Comparison of ENCODE assay signal across 16 cellular contexts in genomic region chr16:24520983-24521382, GRCh38. TPM values are rescaled to one million over a fixed set of nuclear protein-coding genes. Genes with fewer than 3 reads are reported as not detected.
DNase-seq lines count a peak whose midpoint lies in the region; ATAC-seq and TF ChIP-seq lines count a peak whose summit lies in the region.
"Had no signal": no experiment of that assay in that cellular context is flagged by ENCODE, and none has a peak within 500 bp of the region (broad histone marks: within the 10 kb centered on the region; RNA-seq: fewer than 3 reads in every experiment).

No MANE protein-coding gene starts in this region.

- no peak overlapping the region for H3K4me3 ChIP-seq in PC-9
- no peak overlapping the region for H3K4me3 ChIP-seq in aorta (ENCODE audit: low read length in 2 of 2)
- no peak overlapping the region for H3K4me3 ChIP-seq in osteoblast (ENCODE audit: insufficient read depth, low read length)
- H3K4me3 ChIP-seq: BLaER1, GM12878, GM23338 had no signal

- H3K9me3 Mint-ChIP-seq in stimulated activated effector memory CD8-positive, alpha-beta T cell treated with anti-CD3 and anti-CD28 coated beads, Interleukin-12 subunit alpha, Interleukin-12 subunit beta, amount 100 ng/mL, for 72 hours = no peaks in the 10 kb centered on the region
- H3K9me3 Mint-ChIP-seq: CD8-positive, alpha-beta memory T cell; GM23338 had no signal

- H2AFZ ChIP-seq in PC-9 (no peak overlapping the region), osteoblast (ENCODE audit: low read length) (no peak overlapping the region)
- H2AFZ ChIP-seq: GM23338 had no signal

- CTCF ChIA-PET in PC-9 (lab: Charles Lee) = no interaction called here

- H3K4me3 Mint-ChIP-seq in stimulated activated effector memory CD8-positive, alpha-beta T cell treated with anti-CD3 and anti-CD28 coated beads, Interleukin-12 subunit alpha, Interleukin-12 subunit beta, amount 100 ng/mL, for 72 hours = no peak overlapping the region
- H3K4me3 Mint-ChIP-seq: CD8-positive, alpha-beta memory T cell; GM23338 had no signal

- H3K4me1 Mint-ChIP-seq in stimulated activated effector memory CD8-positive, alpha-beta T cell treated with anti-CD3 and anti-CD28 coated beads, Interleukin-12 subunit alpha, Interleukin-12 subunit beta, amount 100 ng/mL, for 72 hours = peaks cover 13% of the 10 kb centered on the region
- H3K4me1 Mint-ChIP-seq: GM23338 had no signal

- BruUV-seq in PC-9 (replicated peaks; lab: Mats Ljungman, UMichigan) = no TSS peak

- intact Hi-C loops in PC-9 (cut with micrococcal nuclease; ENCODE audit: unreplicated experiment) (no loop called here), aorta (cut with DNase I) (no loop called here)

- peak overlapping the region; percentile 30 for H3K27ac Mint-ChIP-seq in stimulated activated effector memory CD8-positive, alpha-beta T cell treated with anti-CD3 and anti-CD28 coated beads, Interleukin-12 subunit alpha, Interleukin-12 subunit beta, amount 100 ng/mL, for 72 hours
- H3K27ac Mint-ChIP-seq: GM23338 had no signal

- H3K4me2 ChIP-seq in PC-9 (peak overlapping the region; percentile 43; the same call in 1 of the 2 replicates), osteoblast (ENCODE audit: insufficient read depth, low read length) (no peak overlapping the region)
- H3K4me2 ChIP-seq: BLaER1, GM23338 had no signal

- H3K27ac ChIP-seq in PC-9 = peak overlapping the region; percentile 32
- H3K27ac ChIP-seq in foreskin keratinocyte = no peak overlapping the region
- H3K27ac ChIP-seq in aorta (ENCODE audit: low read depth in 1 of 2, low read length in 2 of 2) = no peak overlapping the region
- no peak overlapping the region for H3K27ac ChIP-seq in osteoblast (ENCODE audit: low read depth, low read length)
- H3K27ac ChIP-seq: BLaER1 had no signal

- no peaks in the 10 kb centered on the region for H3K36me3 ChIP-seq in PC-9 (ENCODE audit: low read depth)
- H3K36me3 ChIP-seq in aorta (ENCODE audit: control insufficient read depth in 1 of 2, insufficient read depth in 2 of 2, low read length in 1 of 2) = no peaks in the 10 kb centered on the region
- H3K36me3 ChIP-seq in osteoblast (ENCODE audit: insufficient read depth, low read length) = no peaks in the 10 kb centered on the region
- H3K36me3 ChIP-seq: BLaER1 had no signal

- H3K79me2 ChIP-seq in PC-9 (ENCODE audit: low read depth) (no peaks in the 10 kb centered on the region), osteoblast (ENCODE audit: insufficient read depth, low read length) (no peaks in the 10 kb centered on the region)

- WGBS in aorta, 2 donors = 94 to 96% methylated on average over 3 of the region's 3 CpGs

- H3K36me3 Mint-ChIP-seq in stimulated activated effector memory CD8-positive, alpha-beta T cell treated with anti-CD3 and anti-CD28 coated beads, Interleukin-12 subunit alpha, Interleukin-12 subunit beta, amount 100 ng/mL, for 72 hours = no peaks in the 10 kb centered on the region
- H3K36me3 Mint-ChIP-seq: CD8-positive, alpha-beta memory T cell had no signal

- TF ChIP-seq CTCF in PC-9 (conservative IDR thresholded peaks at IDR 0.05) (no peak), foreskin keratinocyte (conservative IDR thresholded peaks at IDR 0.05) (no peak), osteoblast (IDR thresholded peaks at IDR 0.05; ENCODE audit: extremely low read depth, low read depth, low read length) (no peak)

- H3F3A ChIP-seq in PC-9 (ENCODE audit: insufficient read depth, low read depth) = peaks cover 40% of the 10 kb centered on the region

- peak; percentile 15 for DNase-seq in NCI-H510A treated with DMSO at 0.1 percent for 48 hours (lab: John Stamatoyannopoulos, UW)
- no peak for DNase-seq in NCI-H510A (lab: John Stamatoyannopoulos, UW)
- DNase-seq in PC-9 = peak; percentile 49 to 94
- DNase-seq in foreskin keratinocyte = peak in 1 of 2 donors; percentile 48
- no peak for DNase-seq in stimulated activated effector memory CD8-positive, alpha-beta T cell treated with anti-CD3 and anti-CD28 coated beads, Interleukin-12 subunit alpha, Interleukin-12 subunit beta, amount 100 ng/mL, for 72 hours (ENCODE audit: low spot score in 2 of 2)
- no peak for DNase-seq in NCI-H1436 treated with DMSO at 0.1 percent for 48 hours (lab: John Stamatoyannopoulos, UW)
- no peak for DNase-seq in aorta
- DNase-seq in osteoblast (ENCODE audit: insufficient read length, low spot score, missing footprints) = no peak
- DNase-seq: 8988T; AML-193; CD8-positive, alpha-beta memory T cell; DMS79; H7 had no signal

- H3K9me2 ChIP-seq in PC-9 (ENCODE audit: insufficient read depth) = no peaks in the 10 kb centered on the region

- ATAC-seq in foreskin keratinocyte (peak; percentile 65), aorta (ENCODE audit: low FRiP score) (no peak)
- ATAC-seq in stimulated activated effector memory CD8-positive, alpha-beta T cell treated with anti-CD3 and anti-CD28 coated beads, Interleukin-12 subunit alpha, Interleukin-12 subunit beta, amount 100 ng/mL, for 72 hours = no peak
- ATAC-seq: GM12878, GM23338 had no signal

- H4K20me1 ChIP-seq in PC-9 (ENCODE audit: insufficient read depth) (no peaks in the 10 kb centered on the region), osteoblast (ENCODE audit: insufficient read depth, low read length) (no peaks in the 10 kb centered on the region)
- H4K20me1 ChIP-seq: BLaER1 had no signal

- H3K4me1 ChIP-seq in PC-9 (replicated peaks; ENCODE audit: insufficient read depth) (peaks cover 25% of the 10 kb centered on the region), foreskin keratinocyte (no peaks in the 10 kb centered on the region), aorta (ENCODE audit: control insufficient read depth in 1 of 2, insufficient read depth in 2 of 2, low read length in 2 of 2) (no peaks in the 10 kb centered on the region), osteoblast (ENCODE audit: insufficient read depth, low read length) (no peaks in the 10 kb centered on the region)

- H3K9me3 ChIP-seq in PC-9 (ENCODE audit: insufficient read depth, low read depth) (no peaks in the 10 kb centered on the region), aorta (ENCODE audit: control insufficient read depth, low read length) (no peaks in the 10 kb centered on the region), osteoblast (ENCODE audit: low read depth, low read length) (no peaks in the 10 kb centered on the region)
- H3K9me3 ChIP-seq: BLaER1 had no signal

- POLR2A ChIA-PET in PC-9 (lab: Charles Lee; ENCODE audit: unreplicated experiment) = interaction anchor here (0.6 kb wide), 1 partner anchor 1068 kb away, joined by 3 read pairs; no protein-coding TSS in a partner anchor

- H3K27me3 ChIP-seq in PC-9 (ENCODE audit: insufficient read depth, low read depth) = no peaks in the 10 kb centered on the region
- no peaks in the 10 kb centered on the region for H3K27me3 ChIP-seq in foreskin keratinocyte
- H3K27me3 ChIP-seq in aorta (ENCODE audit: control insufficient read depth in 1 of 2, insufficient read depth in 2 of 2, low read length in 1 of 2) = no peaks in the 10 kb centered on the region
- peaks cover 11% of the 10 kb centered on the region for H3K27me3 ChIP-seq in osteoblast (ENCODE audit: insufficient read depth, low read length)
- H3K27me3 ChIP-seq: BLaER1 had no signal

RNA-seq across cellular contexts. Expression of gene RBBP6, which starts 18.4 kb away (rescaled TPM):
- 76.6 and 86.7 TPM in 2 replicates for total RNA-seq in PC-9 (2021)
- total RNA-seq in foreskin keratinocyte = 27.4 and 27.8 TPM in 2 replicates
- 13.1 and 15.4 TPM in 2 replicates for polyA plus RNA-seq in foreskin keratinocyte
- 10 to 100 TPM; 62.9 to 65.8 TPM for total RNA-seq in aorta
- polyA plus RNA-seq in aorta = 10 to 100 TPM; 11.9 to 45.2 TPM
- 26.5 and 31.5 TPM in 2 replicates for total RNA-seq in osteoblast

Comparison
In these comparisons a context has a peak if more than half of its experiments do, and no peak if none do; other contexts are left out.
1. DNase-seq: peak in NCI-H510A treated with DMSO at 0.1 percent for 48 hours (single experiment) and PC-9 (2 of 2); none in NCI-H510A (single experiment), stimulated activated effector memory CD8-positive, alpha-beta T cell treated with anti-CD3 and anti-CD28 coated beads, Interleukin-12 subunit alpha, Interleukin-12 subunit beta, amount 100 ng/mL, for 72 hours (0 of 2), NCI-H1436 treated with DMSO at 0.1 percent for 48 hours (single experiment), aorta (0 of 2) and osteoblast (single experiment).